7 cellular contexts compared by ENCODE assay signal in genomic region chr2:111493720-111494078, GRCh38.
DNase-seq lines count a peak whose midpoint lies in the region; ATAC-seq and TF ChIP-seq lines count a peak whose summit lies in the region.
"Not testable (repeated sequence)": the region's sequence is repeated elsewhere in the genome, so short reads cannot be mapped to it uniquely, and the experiment has no call there.

No MANE protein-coding gene starts in this region.

- not testable (repeated sequence) for H3K36me3 Mint-ChIP-seq in activated naive CD8-positive, alpha-beta T cell treated with anti-CD3 and anti-CD28 coated beads, Interleukin-2, amount 50 U/mL, for 24 hours (ENCODE audit: low read depth)

- not testable (repeated sequence) for H3K27me3 Mint-ChIP-seq in activated naive CD8-positive, alpha-beta T cell treated with anti-CD3 and anti-CD28 coated beads, Interleukin-2, amount 50 U/mL, for 24 hours

- H4K20me1 ChIP-seq in osteoblast (ENCODE audit: insufficient read depth, low read length) = not testable (repeated sequence)

- not testable (repeated sequence) for H3K36me3 ChIP-seq in SJSA1; osteoblast (ENCODE audit: insufficient read depth, low read length)

- H3K4me2 ChIP-seq in osteoblast (ENCODE audit: insufficient read depth, low read length) = peak overlapping the region; percentile 78

- H3K27ac ChIP-seq in SJSA1 (peak overlapping the region; percentile 88), foreskin keratinocyte (peak overlapping the region; percentile 85), osteoblast (ENCODE audit: low read depth, low read length) (peak overlapping the region; percentile 88)

- peaks cover 21% of the 10 kb centered on the region for H3K4me1 Mint-ChIP-seq in activated naive CD8-positive, alpha-beta T cell treated with anti-CD3 and anti-CD28 coated beads, Interleukin-2, amount 50 U/mL, for 24 hours

- H3K27ac Mint-ChIP-seq in activated naive CD8-positive, alpha-beta T cell treated with anti-CD3 and anti-CD28 coated beads, Interleukin-2, amount 50 U/mL, for 24 hours = peak overlapping the region; percentile 47

- H3K79me2 ChIP-seq in osteoblast (ENCODE audit: insufficient read depth, low read length) = peaks cover 19% of the 10 kb centered on the region

- H3K4me1 ChIP-seq in SJSA1 (replicated peaks) (peaks cover 16% of the 10 kb centered on the region), osteoblast (ENCODE audit: insufficient read depth, low read length) (peaks cover 26% of the 10 kb centered on the region)
- not testable (repeated sequence) for H3K4me1 ChIP-seq in foreskin keratinocyte

- not testable (repeated sequence) for TF ChIP-seq CTCF in foreskin keratinocyte (conservative IDR thresholded peaks at IDR 0.05); osteoblast (IDR thresholded peaks at IDR 0.05; ENCODE audit: extremely low read depth, low read depth, low read length)

- H3K9me3 ChIP-seq in SJSA1 (replicated peaks); osteoblast (ENCODE audit: low read depth, low read length): not testable (repeated sequence)

- not testable (repeated sequence) for H3K9me3 Mint-ChIP-seq in activated naive CD8-positive, alpha-beta T cell treated with anti-CD3 and anti-CD28 coated beads, Interleukin-2, amount 50 U/mL, for 24 hours

- H3K4me3 Mint-ChIP-seq in activated naive CD8-positive, alpha-beta T cell treated with anti-CD3 and anti-CD28 coated beads, Interleukin-2, amount 50 U/mL, for 24 hours = peak overlapping the region; percentile 72

- ATAC-seq in GM18519 (IDR thresholded peaks at IDR 0.05; ENCODE audit: low FRiP score, unreplicated experiment) (peak; percentile 83), HG03457 (IDR thresholded peaks at IDR 0.05; ENCODE audit: unreplicated experiment) (peak; percentile 47), foreskin keratinocyte (peak; percentile 57)
- peak; percentile 77 for ATAC-seq in activated naive CD8-positive, alpha-beta T cell treated with anti-CD3 and anti-CD28 coated beads, Interleukin-2, amount 50 U/mL, for 24 hours

- H3K4me3 ChIP-seq in SJSA1 = peak overlapping the region; percentile 40
- peak overlapping the region; percentile 75 for H3K4me3 ChIP-seq in osteoblast (ENCODE audit: insufficient read depth, low read length)

- not testable (repeated sequence) for H3K27me3 ChIP-seq in SJSA1 (replicated peaks); foreskin keratinocyte; osteoblast (ENCODE audit: insufficient read depth, low read length)

- H2AFZ ChIP-seq in osteoblast (ENCODE audit: low read length) = not testable (repeated sequence)

- peak; percentile 11 for DNase-seq in HCEC 1CT
- peak in 1 of 2 experiments; percentile 61 for DNase-seq in SJSA1 (ENCODE audit: low read depth in 1 of 2, low spot score in 2 of 2)
- peak; percentile 16 for DNase-seq in activated naive CD8-positive, alpha-beta T cell treated with anti-CD3 and anti-CD28 coated beads, Interleukin-2, amount 50 U/mL, for 24 hours
- not testable (repeated sequence) for DNase-seq in foreskin keratinocyte; osteoblast (ENCODE audit: insufficient read length, low spot score, missing footprints)
